ENCODE assay signal across 12 cellular contexts in the genomic region with DNA sequence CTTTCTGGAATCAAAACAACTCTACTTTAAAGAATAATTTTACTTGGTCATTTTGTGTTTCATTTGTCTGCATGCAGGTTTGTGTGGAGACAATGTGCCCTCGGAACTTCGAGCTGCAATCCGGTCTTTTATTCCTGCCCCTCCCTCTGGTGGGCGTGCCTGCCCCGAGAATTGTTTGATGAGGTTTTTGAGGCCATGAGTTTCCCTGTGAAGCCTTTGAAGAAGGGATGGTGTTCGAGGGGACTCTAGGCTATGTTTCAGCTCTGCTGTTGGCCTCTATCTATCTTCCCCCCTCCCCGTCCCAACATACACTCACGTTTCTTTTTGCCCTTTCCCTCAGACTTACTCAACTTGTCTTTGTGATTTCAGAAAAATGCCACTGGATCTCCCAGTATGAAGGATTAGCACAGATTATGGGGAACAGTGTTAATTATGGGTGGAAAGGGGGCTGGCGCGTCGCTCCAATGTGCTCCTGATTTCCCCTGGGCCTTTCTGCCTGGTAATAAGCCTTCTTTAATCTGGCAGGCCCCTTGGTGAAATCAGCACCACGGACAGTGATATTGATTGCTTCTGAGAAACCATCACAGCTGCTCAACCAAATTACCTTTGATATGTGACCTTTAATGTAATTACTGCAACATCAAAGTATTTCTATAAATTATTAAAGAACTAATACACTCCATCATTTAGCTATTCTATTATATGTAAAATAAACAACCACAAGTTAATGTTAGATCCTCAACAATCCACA.
DNase-seq lines count a peak whose midpoint lies in the region; ATAC-seq and TF ChIP-seq lines count a peak whose summit lies in the region.
"Had no signal": no experiment of that assay in that cellular context is flagged by ENCODE, and none has a peak within 500 bp of the region (broad histone marks: within the 10 kb centered on the region; RNA-seq: fewer than 3 reads in every experiment).

No MANE protein-coding gene starts in this region.

- no peak for TF ChIP-seq POLR2A in NB4 (IDR thresholded peaks at IDR 0.05; ENCODE audit: extremely low read depth, insufficient read length)

- H3K9me2 ChIP-seq in neural cell (ENCODE audit: insufficient read depth, low read length) = no peaks in the 10 kb centered on the region

- CTCF ChIA-PET in GM10248 (lab: Yijun Ruan, JAX) = no interaction called here

- no peaks in the 10 kb centered on the region for H3K36me3 ChIP-seq in neural cell (ENCODE audit: insufficient read depth, low read length)

- H3K27ac ChIP-seq in dorsolateral prefrontal cortex = peak overlapping the region in 38 of 59 donors; percentile 1 to 90 (median 74)
- H3K27ac ChIP-seq in neural cell (ENCODE audit: low read length) = no peak overlapping the region
- H3K27ac ChIP-seq: 22Rv1, VCaP had no signal

- H2AFZ ChIP-seq in neural cell (ENCODE audit: low read depth, low read length) = no peak overlapping the region

- no peak overlapping the region for H3K9ac ChIP-seq in neural cell (ENCODE audit: low read length)

- H3K9me3 ChIP-seq in neural cell (ENCODE audit: low read length) = no peaks in the 10 kb centered on the region

- peak; percentile 55 for DNase-seq in DMS 273 (lab: John Stamatoyannopoulos, UW; ENCODE audit: unreplicated experiment)
- no peak for DNase-seq in DMS 273 treated with DMSO at 0.1 percent for 48 hours (lab: John Stamatoyannopoulos, UW)
- DNase-seq in NB4 (ENCODE audit: low read depth) = peak; percentile 32
- DNase-seq in dorsolateral prefrontal cortex = no peak
- no peak for DNase-seq in activated T-cell treated with anti-CD3 and anti-CD28 coated beads for 4 hours
- DNase-seq in GM10248 (ENCODE audit: extremely low spot score) = no peak
- DNase-seq: NCI-H446 treated with DMSO at 0.1 percent for 48 hours; stimulated activated CD4-positive, alpha-beta T cell treated with anti-CD3 and anti-CD28 coated beads, Interleukin-2, amount 100 ng/mL, for 48 hours had no signal

- no peaks in the 10 kb centered on the region for H3F3A ChIP-seq in neural cell (ENCODE audit: insufficient read depth, low read length, poor library complexity, severe bottlenecking)

- no peak for TF ChIP-seq EP300 in neural cell (conservative IDR thresholded peaks at IDR 0.05; ENCODE audit: poor library complexity, severe bottlenecking)

- H4K20me1 ChIP-seq in neural cell (ENCODE audit: insufficient read depth) = peaks cover 18% of the 10 kb centered on the region

- intact Hi-C loops in dorsolateral prefrontal cortex (cut with DNase I) = no loop called here

- POLR2A ChIA-PET in GM10248 (lab: Yijun Ruan, JAX) = no interaction called here

- ATAC-seq in HG03025 (IDR thresholded peaks at IDR 0.05; ENCODE audit: low FRiP score, unreplicated experiment) = no peak

- H3K4me3 ChIP-seq in NB4 (ENCODE audit: low read depth, low read length) (no peak overlapping the region), dorsolateral prefrontal cortex (peak overlapping the region in 10 of 59 donors; percentile 22 to 61 (median 55)), neural cell (ENCODE audit: low read length) (no peak overlapping the region)

- TF ChIP-seq CTCF in NB4 (IDR thresholded peaks at IDR 0.05; ENCODE audit: low read depth, low read length) = no peak
- TF ChIP-seq CTCF in dorsolateral prefrontal cortex (IDR thresholded peaks at IDR 0.05 in 54 of 56, conservative IDR thresholded peaks at IDR 0.05 in 2 of 56; ENCODE audit: low read depth in 1 of 56, partially characterized antibody in 56 of 56) = no peak
- no peak for TF ChIP-seq CTCF in neural cell (IDR thresholded peaks at IDR 0.05; ENCODE audit: poor library complexity, severe bottlenecking)
- TF ChIP-seq CTCF in GM10248 (IDR thresholded peaks at IDR 0.05; ENCODE audit: control extremely low read depth, extremely low read depth, low read depth, missing control alignments) = no peak

- H3K27me3 ChIP-seq in dorsolateral prefrontal cortex (peaks cover 0 to 31% (median 0%) of the 10 kb centered on the region in 45 donors), neural cell (ENCODE audit: insufficient read depth, low read depth, low read length) (peaks cover 10% of the 10 kb centered on the region)

- TF ChIP-seq RAD21 in neural cell (conservative IDR thresholded peaks at IDR 0.05) = no peak

- no peak overlapping the region for H3K4me2 ChIP-seq in neural cell (ENCODE audit: low read length)

- H3K79me2 ChIP-seq in neural cell (replicated peaks; ENCODE audit: insufficient read depth, low read length) = no peaks in the 10 kb centered on the region

TF ChIP-seq in neural cell, 6 proteins besides CTCF, POLR2A, EP300 and RAD21:
- TF ChIP-seq MXI1 (conservative IDR thresholded peaks at IDR 0.05; ENCODE audit: poor library complexity, severe bottlenecking) = no peak
- TF ChIP-seq, protein P1, sequence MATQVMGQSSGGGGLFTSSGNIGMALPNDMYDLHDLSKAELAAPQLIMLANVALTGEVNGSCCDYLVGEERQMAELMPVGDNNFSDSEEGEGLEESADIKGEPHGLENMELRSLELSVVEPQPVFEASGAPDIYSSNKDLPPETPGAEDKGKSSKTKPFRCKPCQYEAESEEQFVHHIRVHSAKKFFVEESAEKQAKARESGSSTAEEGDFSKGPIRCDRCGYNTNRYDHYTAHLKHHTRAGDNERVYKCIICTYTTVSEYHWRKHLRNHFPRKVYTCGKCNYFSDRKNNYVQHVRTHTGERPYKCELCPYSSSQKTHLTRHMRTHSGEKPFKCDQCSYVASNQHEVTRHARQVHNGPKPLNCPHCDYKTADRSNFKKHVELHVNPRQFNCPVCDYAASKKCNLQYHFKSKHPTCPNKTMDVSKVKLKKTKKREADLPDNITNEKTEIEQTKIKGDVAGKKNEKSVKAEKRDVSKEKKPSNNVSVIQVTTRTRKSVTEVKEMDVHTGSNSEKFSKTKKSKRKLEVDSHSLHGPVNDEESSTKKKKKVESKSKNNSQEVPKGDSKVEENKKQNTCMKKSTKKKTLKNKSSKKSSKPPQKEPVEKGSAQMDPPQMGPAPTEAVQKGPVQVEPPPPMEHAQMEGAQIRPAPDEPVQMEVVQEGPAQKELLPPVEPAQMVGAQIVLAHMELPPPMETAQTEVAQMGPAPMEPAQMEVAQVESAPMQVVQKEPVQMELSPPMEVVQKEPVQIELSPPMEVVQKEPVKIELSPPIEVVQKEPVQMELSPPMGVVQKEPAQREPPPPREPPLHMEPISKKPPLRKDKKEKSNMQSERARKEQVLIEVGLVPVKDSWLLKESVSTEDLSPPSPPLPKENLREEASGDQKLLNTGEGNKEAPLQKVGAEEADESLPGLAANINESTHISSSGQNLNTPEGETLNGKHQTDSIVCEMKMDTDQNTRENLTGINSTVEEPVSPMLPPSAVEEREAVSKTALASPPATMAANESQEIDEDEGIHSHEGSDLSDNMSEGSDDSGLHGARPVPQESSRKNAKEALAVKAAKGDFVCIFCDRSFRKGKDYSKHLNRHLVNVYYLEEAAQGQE (IDR thresholded peaks at IDR 0.05; ENCODE audit: borderline replicate concordance) = peak; percentile 70
TF ChIP-seq in neural cell: peak in this region for 1.

Comparison
In these comparisons a context has a peak if more than half of its experiments do, and no peak if none do; other contexts are left out.
1. DNase-seq: peak in DMS 273 (single experiment) and NB4 (single experiment); none in DMS 273 treated with DMSO at 0.1 percent for 48 hours (single experiment), dorsolateral prefrontal cortex (0 of 10), activated T-cell treated with anti-CD3 and anti-CD28 coated beads for 4 hours (single experiment) and GM10248 (single experiment).